21 cellular contexts compared by ENCODE assay signal in the genomic region with DNA sequence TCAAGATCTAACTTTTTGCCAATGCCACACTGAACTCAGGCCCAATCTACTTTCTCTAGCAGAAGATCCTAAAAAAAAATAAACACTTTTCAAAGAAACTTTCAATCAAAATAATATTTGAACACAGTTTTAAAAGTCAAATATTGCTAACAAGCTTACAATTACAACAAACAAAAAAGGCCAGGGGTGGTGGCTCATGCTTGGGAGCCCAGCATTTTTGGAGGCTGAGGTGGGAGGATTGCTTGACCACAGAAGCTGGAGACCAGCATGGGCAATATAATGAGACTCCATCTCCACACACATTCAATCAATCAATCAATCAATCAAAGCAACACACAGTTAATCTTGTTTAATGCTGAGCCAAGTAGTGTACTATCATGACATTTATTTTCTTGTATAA.
"Had no signal": no experiment of that assay in that cellular context is flagged by ENCODE, and none has a peak within 500 bp of the region (broad histone marks: within the 10 kb centered on the region; RNA-seq: fewer than 3 reads in every experiment).

No MANE protein-coding gene starts in this region.

- H3K27ac ChIP-seq: colonic mucosa, esophagus squamous epithelium, gastrocnemius medialis, heart right ventricle, left lung, lower lobe of right lung had no signal

- H3K4me3 ChIP-seq: colonic mucosa, esophagus squamous epithelium, gastrocnemius medialis, heart right ventricle, left lung, lower lobe of right lung had no signal

- H3K27ac Mint-ChIP-seq: dendritic cell treated with granulocyte-macrophage colony-stimulating factor and Interleukin-4, amounts not matched to agents 40 ng/mL and 50 ng/mL, for 4 days; effector memory CD8-positive, alpha-beta T cell had no signal

- H3K9me3 ChIP-seq: colonic mucosa, esophagus squamous epithelium, gastrocnemius medialis, left lung, lower lobe of right lung had no signal

- H3K36me3 ChIP-seq: colonic mucosa, esophagus squamous epithelium, gastrocnemius medialis, heart right ventricle, left lung, lower lobe of right lung had no signal

- FAIRE-seq: endothelial cell of umbilical vein, islet of Langerhans, keratinocyte had no signal

- H3K27me3 ChIP-seq: colonic mucosa, esophagus squamous epithelium, gastrocnemius medialis, heart right ventricle, left lung had no signal

- ATAC-seq: effector memory CD8-positive, alpha-beta T cell; gastrocnemius medialis; heart right ventricle; left cardiac atrium; left lung; left ventricle myocardium superior; lower lobe of right lung had no signal

- H3K4me1 ChIP-seq: colonic mucosa, esophagus squamous epithelium, gastrocnemius medialis, left lung, lower lobe of right lung had no signal

- DNase-seq: colonic mucosa; cortex of kidney; effector CD8-positive, alpha-beta T cell; effector memory CD8-positive, alpha-beta T cell; esophagus squamous epithelium; foreskin fibroblast; foreskin melanocyte; gastrocnemius medialis; glutamatergic neuron; head of caudate nucleus; heart right ventricle; hippocampal formation; left cardiac atrium; left lung; left ventricle myocardium superior; lower lobe of right lung; midbrain had no signal

- H3K9me3 Mint-ChIP-seq: dendritic cell treated with granulocyte-macrophage colony-stimulating factor and Interleukin-4, amounts not matched to agents 40 ng/mL and 50 ng/mL, for 4 days; effector memory CD8-positive, alpha-beta T cell had no signal

- H3K4me3 Mint-ChIP-seq: dendritic cell treated with granulocyte-macrophage colony-stimulating factor and Interleukin-4, amounts not matched to agents 40 ng/mL and 50 ng/mL, for 4 days; effector memory CD8-positive, alpha-beta T cell had no signal
